8 cellular contexts compared by ENCODE assay signal in genomic region chr5:147508711-147509040, GRCh38. TPM values are rescaled to one million over a fixed set of nuclear protein-coding genes. Genes with fewer than 3 reads are reported as not detected.
DNase-seq lines count a peak whose midpoint lies in the region; ATAC-seq and TF ChIP-seq lines count a peak whose summit lies in the region.

No MANE protein-coding gene starts in this region.

- H3K36me3 Mint-ChIP-seq in endodermal cell (ENCODE audit: low read depth), result no peaks in the 10 kb centered on the region

- H3K9me3 ChIP-seq in heart left ventricle, result no peaks in the 10 kb centered on the region
- no peaks in the 10 kb centered on the region for H3K9me3 ChIP-seq in endodermal cell (ENCODE audit: control insufficient read depth, low read length)
- no peaks in the 10 kb centered on the region for H3K9me3 ChIP-seq in muscle layer of duodenum (ENCODE audit: control insufficient read depth in 1 of 2, low read length in 2 of 2)

- peaks cover 0 to 25% (median 0%) of the 10 kb centered on the region in 9 donors for H3K27me3 ChIP-seq in heart left ventricle
- peaks cover 39% of the 10 kb centered on the region for H3K27me3 ChIP-seq in endodermal cell (ENCODE audit: control insufficient read depth, insufficient read depth, low read length, poor library complexity, severe bottlenecking)
- no peaks in the 10 kb centered on the region for H3K27me3 ChIP-seq in muscle layer of duodenum (ENCODE audit: low read depth, low read length)

- peaks cover 3% of the 10 kb centered on the region for H3K4me1 Mint-ChIP-seq in endodermal cell

- no peak for TF ChIP-seq POLR2A in heart left ventricle (IDR thresholded peaks at IDR 0.05)

- H3K27me3 Mint-ChIP-seq in endodermal cell (ENCODE audit: insufficient read depth), result peaks cover 46% of the 10 kb centered on the region

- peaks cover 0 to 33% (median 20%) of the 10 kb centered on the region in 12 donors for H3K4me1 ChIP-seq in heart left ventricle
- H3K4me1 ChIP-seq in endodermal cell (ENCODE audit: control insufficient read depth, insufficient read depth, low read length), result no peaks in the 10 kb centered on the region
- H3K4me1 ChIP-seq in muscle layer of duodenum (ENCODE audit: control insufficient read depth in 1 of 2, insufficient read depth in 2 of 2, low read length in 2 of 2), result peaks cover 0 to 11% of the 10 kb centered on the region in 2 donors
- H3K4me1 ChIP-seq in urinary bladder (ENCODE audit: insufficient read depth), result peaks cover 1% of the 10 kb centered on the region

- TF ChIP-seq CTCF in heart left ventricle (IDR thresholded peaks at IDR 0.05) (no peak), endodermal cell (conservative IDR thresholded peaks at IDR 0.05) (no peak)

- WGBS in heart left ventricle, 4 donors, result 28 to 50% (median 41%) methylated on average over 7 of the region's 7 CpGs
- 34% methylated on average over 7 of the region's 7 CpGs; no CpG with 5 or more reads in 1 of the 2 experiments for WGBS in endodermal cell (ENCODE audit: insufficient coverage in 1 of 2, insufficient read length in 1 of 2), 2 experiments
- 14% methylated on average over 7 of the region's 7 CpGs for WGBS in urinary bladder

- H3K4me3 ChIP-seq in heart left ventricle (peak overlapping the region; percentile 42 to 84 (median 66)), endodermal cell (ENCODE audit: low read length) (peak overlapping the region; percentile 85), muscle layer of duodenum (ENCODE audit: low read depth in 1 of 2, low read length in 2 of 2) (peak overlapping the region; percentile 79 to 81), urinary bladder (ENCODE audit: low read depth, low read length) (peak overlapping the region; percentile 52)

- no peak for DNase-seq in heart left ventricle
- DNase-seq in Right ventricle myocardium inferior (ENCODE audit: missing footprints), result no peak
- DNase-seq in endodermal cell, result no peak
- no peak for DNase-seq in nucleus accumbens (lab: John Stamatoyannopoulos, UW)
- DNase-seq in cerebellar cortex (ENCODE audit: low spot score), result no peak
- no peak for DNase-seq in NCI-H524 treated with DMSO at 0.1 percent for 48 hours (lab: John Stamatoyannopoulos, UW)

- H3K4me3 Mint-ChIP-seq in endodermal cell, result peak overlapping the region; percentile 60

- no peak overlapping the region for H3K9ac ChIP-seq in endodermal cell (ENCODE audit: extremely low read depth, low read length, poor library complexity, severe bottlenecking)

- intact Hi-C loops in heart left ventricle (cut with DNase I), result loop anchor here in 4 of 10 donors (1.0 to 10.0 kb wide), 5 partner anchors 36 to 69 kb away; no protein-coding TSS in a partner anchor
- intact Hi-C loops in Right ventricle myocardium inferior (cut with DNase I), result loop anchor here (5.0 kb wide), 3 partner anchors 41 to 69 kb away; no protein-coding TSS in a partner anchor

- no peaks in the 10 kb centered on the region for H3K36me3 ChIP-seq in heart left ventricle
- H3K36me3 ChIP-seq in endodermal cell (ENCODE audit: control insufficient read depth, insufficient read depth, low read length), result no peaks in the 10 kb centered on the region
- no peaks in the 10 kb centered on the region for H3K36me3 ChIP-seq in muscle layer of duodenum (ENCODE audit: control insufficient read depth in 1 of 2, insufficient read depth in 2 of 2, low read length in 2 of 2)
- H3K36me3 ChIP-seq in urinary bladder (ENCODE audit: insufficient read depth), result no peaks in the 10 kb centered on the region

- no peaks in the 10 kb centered on the region for H3K9me3 Mint-ChIP-seq in endodermal cell

- H3K27ac ChIP-seq in heart left ventricle (peak overlapping the region; percentile 34 to 91 (median 76)), endodermal cell (ENCODE audit: low read depth, low read length) (no peak overlapping the region), muscle layer of duodenum (ENCODE audit: low read length) (peak overlapping the region; percentile 87), urinary bladder (ENCODE audit: low read depth) (peak overlapping the region; percentile 71)

- peak in 1 of 4 donors; percentile 2 for ATAC-seq in heart left ventricle
- ATAC-seq in Right ventricle myocardium inferior, result no peak

- no peak overlapping the region for H3K27ac Mint-ChIP-seq in endodermal cell

RNA-seq across cellular contexts. Expression of gene DPYSL3, which starts 1.2 kb away (rescaled TPM):
- total RNA-seq in heart left ventricle (10 to 100 TPM; 13.7 to 54.7 (median 25.0) TPM), Right ventricle myocardium inferior (22.1 TPM), endodermal cell (10 to 100 TPM; 76.3 to 98.6 TPM), urinary bladder (254 TPM)
- polyA plus RNA-seq in heart left ventricle (10 to 100 TPM in 1 of 2 donors, 1 to 10 TPM in 1; 7.9 to 20.6 TPM), urinary bladder (287 TPM)
- 208 TPM for polyA plus RNA-seq in endodermal cell (2013, experiment 1 of 2)
- 208 TPM for polyA plus RNA-seq in endodermal cell (2013, experiment 2 of 2)
